7 cellular contexts compared by ENCODE assay signal in the genomic region with DNA sequence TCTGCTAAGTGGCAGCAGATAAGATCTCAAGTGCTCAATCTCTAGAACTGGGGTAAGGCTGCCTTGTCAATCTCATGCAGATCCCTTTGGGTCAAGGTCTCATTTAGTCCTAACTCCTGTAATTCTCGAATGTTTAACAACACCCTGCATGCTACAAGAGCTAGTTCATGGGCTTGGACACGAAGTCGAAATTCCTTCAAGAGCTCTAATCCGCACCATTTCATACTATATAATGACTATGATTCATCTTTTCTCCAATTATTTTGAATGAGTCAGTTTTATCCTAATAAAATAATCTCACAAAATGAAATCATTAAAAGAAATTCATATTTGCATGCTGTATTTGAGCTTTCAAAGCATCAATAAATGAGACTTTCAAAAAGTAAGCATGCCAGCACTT.
A peak's percentile ranks its signal among the peaks of the same experiment; 100 is the strongest.
DNase-seq lines count a peak whose midpoint lies in the region; ATAC-seq and TF ChIP-seq lines count a peak whose summit lies in the region.
"Not testable (repeated sequence)": the region's sequence is repeated elsewhere in the genome, so short reads cannot be mapped to it uniquely, and the experiment has no call there.

No MANE protein-coding gene starts in this region.

- CTCF ChIA-PET in Calu3 (lab: Charles Lee), result not testable (repeated sequence)

- TF ChIP-seq POLR2A in gastroesophageal sphincter (IDR thresholded peaks at IDR 0.05); gastrocnemius medialis (IDR thresholded peaks at IDR 0.05): not testable (repeated sequence)

- H3K36me3 ChIP-seq in ascending aorta (peaks cover 17 to 29% of the 10 kb centered on the region in 2 donors), gastroesophageal sphincter (peaks cover 0 to 65% of the 10 kb centered on the region in 2 donors), left ventricle myocardium inferior (peaks cover 34% of the 10 kb centered on the region), muscle layer of colon (ENCODE audit: insufficient read depth, low read length) (peaks cover 60% of the 10 kb centered on the region), gastrocnemius medialis (peaks cover 3 to 59% of the 10 kb centered on the region in 2 donors)

- DNase-seq in Calu3; ascending aorta (ENCODE audit: low spot score in 2 of 2); left ventricle myocardium inferior; gastrocnemius medialis: not testable (repeated sequence)
- peak; percentile 75 for DNase-seq in retinal pigment epithelial cell (ENCODE audit: low read depth)

- H3K27ac ChIP-seq in ascending aorta (peak overlapping the region; percentile 45 to 66), gastroesophageal sphincter (peak overlapping the region in 3 of 4 donors; percentile 72 to 80 (median 78)), left ventricle myocardium inferior (replicated peaks) (peak overlapping the region; percentile 87), muscle layer of colon (ENCODE audit: low read depth, low read length) (peak overlapping the region; percentile 42), gastrocnemius medialis (peak overlapping the region; percentile 82 to 90 (median 87))

- TF ChIP-seq CTCF in Calu3 (IDR thresholded peaks at IDR 0.05; ENCODE audit: unreplicated experiment); ascending aorta (IDR thresholded peaks at IDR 0.05); gastroesophageal sphincter (IDR thresholded peaks at IDR 0.05); left ventricle myocardium inferior (IDR thresholded peaks at IDR 0.05; ENCODE audit: borderline replicate concordance); retinal pigment epithelial cell (conservative IDR thresholded peaks at IDR 0.05; ENCODE audit: low read depth, low read length); gastrocnemius medialis (IDR thresholded peaks at IDR 0.05 in 4 of 5, conservative IDR thresholded peaks at IDR 0.05 in 1 of 5): not testable (repeated sequence)

- peaks cover 50% of the 10 kb centered on the region for H3K36me3 Mint-ChIP-seq in Calu3 (ENCODE audit: insufficient read depth, unreplicated experiment)

- H3K4me3 Mint-ChIP-seq in Calu3 (ENCODE audit: low read depth, unreplicated experiment), result not testable (repeated sequence)

- in situ Hi-C loops in gastrocnemius medialis (cut with MboI; ENCODE audit: low sequenced_read_pairs in 4 of 4), result loop anchor here in 1 of 4 donors (25.0 kb wide), 1 partner anchor 1147 kb away; no protein-coding TSS in a partner anchor

- H3K9me3 Mint-ChIP-seq in Calu3 (ENCODE audit: low read depth, unreplicated experiment), result not testable (repeated sequence)

- H3K9me3 ChIP-seq in ascending aorta; gastroesophageal sphincter; left ventricle myocardium inferior (replicated peaks); muscle layer of colon (ENCODE audit: low read length); gastrocnemius medialis: not testable (repeated sequence)

- BruUV-seq in Calu3 (replicated peaks; lab: Mats Ljungman, UMichigan), result not testable (repeated sequence)

- WGBS in gastroesophageal sphincter (ENCODE audit: low coverage in 1 of 2), 2 donors, result 20 to 62% methylated on average over 2 to 4 of the region's 4 CpGs

- intact Hi-C loops in Calu3 (cut with micrococcal nuclease; ENCODE audit: unreplicated experiment); left ventricle myocardium inferior (cut with micrococcal nuclease); gastrocnemius medialis (cut with DNase I; ENCODE audit: low total_unique reads): not testable (repeated sequence)
- intact Hi-C loops in ascending aorta (cut with DNase I), result loop anchor here (5.0 kb wide), 1 partner anchor 77 kb away; no protein-coding TSS in a partner anchor

- not testable (repeated sequence) for ATAC-seq in gastroesophageal sphincter, gastrocnemius medialis

- not testable (repeated sequence) for H3K4me3 ChIP-seq in ascending aorta; gastroesophageal sphincter; left ventricle myocardium inferior; muscle layer of colon (ENCODE audit: low read depth in 1 of 2, low read length in 2 of 2); retinal pigment epithelial cell (ENCODE audit: low read length); gastrocnemius medialis

- not testable (repeated sequence) for H3K27me3 Mint-ChIP-seq in Calu3 (ENCODE audit: unreplicated experiment)

- not testable (repeated sequence) for H3K27me3 ChIP-seq in ascending aorta; gastroesophageal sphincter; left ventricle myocardium inferior (ENCODE audit: low read depth); muscle layer of colon (ENCODE audit: control insufficient read depth in 1 of 2, insufficient read depth in 2 of 2, low read length in 2 of 2); gastrocnemius medialis

- H3K9ac ChIP-seq in muscle layer of colon (ENCODE audit: low read length), result not testable (repeated sequence)

- not testable (repeated sequence) for TF ChIP-seq EP300 in gastroesophageal sphincter (IDR thresholded peaks at IDR 0.05)

- H3K27ac Mint-ChIP-seq in Calu3 (ENCODE audit: unreplicated experiment), result peak overlapping the region; percentile 58

- H3K4me1 ChIP-seq in ascending aorta, result not testable (repeated sequence)
- H3K4me1 ChIP-seq in gastroesophageal sphincter, result peaks cover 3 to 71% (median 3%) of the 10 kb centered on the region in 3 donors
- peaks cover 73% of the 10 kb centered on the region for H3K4me1 ChIP-seq in left ventricle myocardium inferior
- peaks cover 18% of the 10 kb centered on the region for H3K4me1 ChIP-seq in muscle layer of colon (ENCODE audit: insufficient read depth, low read length)
- peaks cover 64 to 72% of the 10 kb centered on the region in 2 donors for H3K4me1 ChIP-seq in gastrocnemius medialis

- H3K4me1 Mint-ChIP-seq in Calu3 (ENCODE audit: low read depth, unreplicated experiment), result not testable (repeated sequence)
